Comparison of ENCODE assay signal across 1 cellular context in the genomic region with DNA sequence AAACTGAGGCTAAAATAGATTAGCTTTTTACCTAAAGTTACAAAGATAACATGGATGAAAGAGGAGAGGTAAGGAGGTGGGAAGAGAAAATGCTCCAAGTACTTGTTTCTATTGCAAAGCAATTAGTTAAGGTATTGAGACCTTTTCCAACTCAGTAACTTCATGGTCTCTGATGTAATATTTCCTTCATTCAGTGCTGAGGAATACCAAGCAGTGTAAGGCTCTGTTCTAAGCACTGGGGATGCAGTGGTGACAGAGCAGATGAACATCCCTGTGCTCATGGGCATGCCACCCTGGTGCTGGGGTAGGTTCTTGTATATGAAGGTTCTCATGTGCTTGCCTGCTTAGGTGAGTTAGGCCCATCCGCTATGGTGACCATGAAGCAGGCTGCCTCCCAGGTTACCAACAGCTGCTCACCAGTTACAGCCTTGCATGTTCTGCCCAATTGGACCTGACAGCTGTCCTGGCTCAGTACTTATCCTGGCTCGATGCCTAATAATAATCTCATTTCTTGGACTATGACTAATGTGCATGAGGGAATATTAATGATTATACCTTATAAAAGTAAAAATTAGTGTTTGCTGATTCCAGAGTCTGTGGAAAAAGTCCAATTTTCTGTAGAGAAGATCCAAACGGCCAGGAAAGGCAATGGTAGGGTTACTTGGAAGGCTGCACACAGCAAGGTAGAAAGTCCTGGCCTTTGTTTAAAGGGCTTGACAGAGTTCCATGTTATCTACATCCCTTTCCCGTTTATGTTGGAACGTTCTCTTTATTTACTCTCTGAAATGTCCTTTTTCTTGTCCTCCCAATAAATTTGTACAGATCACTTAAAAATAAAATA.
A peak's percentile ranks its signal among the peaks of the same experiment; 100 is the strongest.
TF ChIP-seq lines count a peak whose summit lies in the region.

No MANE protein-coding gene starts in this region.

TF ChIP-seq in endothelial cell of umbilical vein, 7 proteins besides CTCF, POLR2A, EP300 and RAD21:
- no peak for TF ChIP-seq FOS (IDR thresholded peaks at IDR 0.05; ENCODE audit: borderline replicate concordance, insufficient read depth, low read length)
- TF ChIP-seq GATA2 (IDR thresholded peaks at IDR 0.05; ENCODE audit: insufficient read depth, insufficient read length, low read depth, low read length) = peak; percentile 42
